Comparison of ENCODE assay signal across 21 cellular contexts in genomic region chr12:125271850-125272249, GRCh38.
DNase-seq lines count a peak whose midpoint lies in the region; FAIRE-seq and TF ChIP-seq lines count a peak whose summit lies in the region.
"Had no signal": no experiment of that assay in that cellular context is flagged by ENCODE, and none has a peak within 500 bp of the region (broad histone marks: within the 10 kb centered on the region; RNA-seq: fewer than 3 reads in every experiment).

No MANE protein-coding gene starts in this region.

- no peak overlapping the region for H2AFZ ChIP-seq in neural progenitor cell (replicated peaks)

- H3K4me2 ChIP-seq in neural progenitor cell: no peak overlapping the region
- H3K4me2 ChIP-seq: A549 had no signal

- WGBS in adrenal gland, 4 donors: 19 to 30% (median 21%) methylated on average over 3 of the region's 3 CpGs

- no peak for TF ChIP-seq POLR2A in adrenal gland (IDR thresholded peaks at IDR 0.05)
- TF ChIP-seq POLR2A in uterus (IDR thresholded peaks at IDR 0.05): no peak

- no peaks in the 10 kb centered on the region for H3K9me3 Mint-ChIP-seq in neural progenitor cell
- H3K9me3 Mint-ChIP-seq: H9 had no signal

- H3K9me3 ChIP-seq in adrenal gland (replicated peaks in 1 of 3) (no peaks in the 10 kb centered on the region), neural progenitor cell (ENCODE audit: low read depth) (no peaks in the 10 kb centered on the region), uterus (no peaks in the 10 kb centered on the region)
- H3K9me3 ChIP-seq: A549, BE2C had no signal

- H4K20me1 ChIP-seq in neural progenitor cell (ENCODE audit: low read depth): peaks cover 13% of the 10 kb centered on the region

- H3K27ac ChIP-seq in adrenal gland: no peak overlapping the region
- no peak overlapping the region for H3K27ac ChIP-seq in neural progenitor cell
- H3K27ac ChIP-seq in uterus: no peak overlapping the region
- H3K27ac ChIP-seq: A549, C4-2B had no signal

- H3K9ac ChIP-seq in neural progenitor cell: no peak overlapping the region

- DNase-seq in NCI-H524 (lab: John Stamatoyannopoulos, UW): peak; percentile 56 to 80
- DNase-seq in adrenal gland: peak in 5 of 7 donors; percentile 11 to 52 (median 24)
- peak; percentile 30 for DNase-seq in neural progenitor cell (ENCODE audit: low spot score)
- no peak for DNase-seq in NCI-H2171 treated with DMSO at 0.1 percent for 48 hours (lab: John Stamatoyannopoulos, UW)
- no peak for DNase-seq in uterus
- no peak for DNase-seq in activated CD4-positive, CD25-positive, alpha-beta regulatory T cell (lab: John Stamatoyannopoulos, UW)
- DNase-seq: BE2C; CD4-positive, alpha-beta memory T cell; DMS153; DMS79 treated with DMSO at 0.1 percent for 48 hours; EL; GF-D8; GOT3; H9 had no signal

- no peak overlapping the region for H3K4me3 ChIP-seq in adrenal gland
- H3K4me3 ChIP-seq in neural progenitor cell: no peak overlapping the region
- H3K4me3 ChIP-seq in uterus: no peak overlapping the region
- H3K4me3 ChIP-seq: A549 had no signal

- intact Hi-C loops in adrenal gland (cut with DNase I): no loop called here
- intact Hi-C loops in uterus (cut with DNase I; ENCODE audit: low total_unique reads): no loop called here

- peaks cover 16% of the 10 kb centered on the region for H3K4me1 Mint-ChIP-seq in neural progenitor cell
- H3K4me1 Mint-ChIP-seq: CD4-positive, alpha-beta memory T cell had no signal

- FAIRE-seq in G401.6 (lab: Jason Lieb, UNC): peak; percentile 8
- FAIRE-seq: A549, D721Med, GM19239, HepG2, HTR-8/SVneo had no signal

- no peak for TF ChIP-seq CTCF in adrenal gland (IDR thresholded peaks at IDR 0.05)
- TF ChIP-seq CTCF in neural progenitor cell (IDR thresholded peaks at IDR 0.05): no peak
- TF ChIP-seq CTCF in uterus (IDR thresholded peaks at IDR 0.05): no peak

- no peaks in the 10 kb centered on the region for H3K36me3 Mint-ChIP-seq in neural progenitor cell
- H3K36me3 Mint-ChIP-seq: CD4-positive, alpha-beta memory T cell had no signal

- H3K27me3 Mint-ChIP-seq in neural progenitor cell (ENCODE audit: insufficient read depth, low read depth): peaks cover 2% of the 10 kb centered on the region

- H3K79me2 ChIP-seq in neural progenitor cell (ENCODE audit: low read depth): no peaks in the 10 kb centered on the region

- peak overlapping the region; percentile 35 for H3K27ac Mint-ChIP-seq in neural progenitor cell
- H3K27ac Mint-ChIP-seq: CD4-positive, alpha-beta memory T cell had no signal

- H3K4me1 ChIP-seq in adrenal gland (replicated peaks in 1 of 2): peaks cover 0 to 11% of the 10 kb centered on the region in 2 donors
- peaks cover 15% of the 10 kb centered on the region for H3K4me1 ChIP-seq in neural progenitor cell
- no peaks in the 10 kb centered on the region for H3K4me1 ChIP-seq in uterus
- H3K4me1 ChIP-seq: A549, BE2C had no signal

- H3K36me3 ChIP-seq in adrenal gland (replicated peaks in 1 of 2): no peaks in the 10 kb centered on the region
- H3K36me3 ChIP-seq in neural progenitor cell: no peaks in the 10 kb centered on the region
- no peaks in the 10 kb centered on the region for H3K36me3 ChIP-seq in uterus
- H3K36me3 ChIP-seq: BE2C had no signal

- H3K27me3 ChIP-seq in adrenal gland (no peaks in the 10 kb centered on the region), neural progenitor cell (no peaks in the 10 kb centered on the region), uterus (peaks cover 0 to 5% of the 10 kb centered on the region in 2 donors)
- H3K27me3 ChIP-seq: BE2C had no signal

- no peak overlapping the region for H3K4me3 Mint-ChIP-seq in neural progenitor cell
- H3K4me3 Mint-ChIP-seq: CD4-positive, alpha-beta memory T cell; H9 had no signal

- peaks cover 7% of the 10 kb centered on the region for H3F3A ChIP-seq in neural progenitor cell (ENCODE audit: low read depth)

Comparison
In these comparisons a context has a peak if more than half of its experiments do, and no peak if none do; other contexts are left out.
1. DNase-seq: peak in NCI-H524 (2 of 2), adrenal gland (5 of 7) and neural progenitor cell (single experiment); none in NCI-H2171 treated with DMSO at 0.1 percent for 48 hours (single experiment), uterus (0 of 2) and activated CD4-positive, CD25-positive, alpha-beta regulatory T cell (0 of 4).